ENCODE assay signal across 21 cellular contexts in the genomic region with DNA sequence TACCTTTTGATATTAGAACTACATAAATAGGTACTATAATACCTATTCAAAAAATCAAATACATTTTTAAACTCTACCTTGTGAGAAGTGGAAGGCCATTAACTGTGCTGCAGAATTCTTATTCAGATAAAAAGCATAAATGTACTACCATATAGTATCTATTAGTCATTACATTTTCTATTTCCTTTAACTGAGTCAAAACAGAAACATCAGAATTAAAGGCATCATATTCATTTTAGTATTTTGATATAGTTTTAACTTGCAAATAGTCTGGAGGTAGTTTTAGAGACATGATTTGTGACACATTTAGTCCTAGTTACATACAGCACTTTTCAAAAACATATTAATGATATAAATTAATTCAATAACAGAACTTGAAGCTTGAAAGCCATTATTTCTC.
"Had no signal": no experiment of that assay in that cellular context is flagged by ENCODE, and none has a peak within 500 bp of the region (broad histone marks: within the 10 kb centered on the region; RNA-seq: fewer than 3 reads in every experiment).

No MANE protein-coding gene starts in this region.

- ATAC-seq: K562, Right ventricle myocardium inferior, SK-N-SH treated with all-trans-retinoic acid at 6 μM for 48 hours had no signal

- H3K9me3 ChIP-seq: Peyer's patch, SJCRH30 had no signal

- H3K4me3 Mint-ChIP-seq: IgD-negative memory B cell had no signal

- H3K27ac Mint-ChIP-seq: IgD-negative memory B cell had no signal

- DNase-seq: Kasumi-1, MM.1S, NCI-H1105, NCI-H1417, NCI-H1436 treated with DMSO at 0.1 percent for 48 hours, NCI-H1694, NCI-H1930, NCI-H2081, NCI-H2107, NCI-H2227 treated with DMSO at 0.1 percent for 48 hours, NCI-H524, NCI-H69, NCI-H774, PC-9, Peyer's patch, SHP77 treated with DMSO at 0.1 percent for 48 hours, SJCRH30 had no signal

- H3K27me3 Mint-ChIP-seq: IgD-negative memory B cell had no signal

- H3K9me3 Mint-ChIP-seq: IgD-negative memory B cell had no signal
